13 cellular contexts compared by ENCODE assay signal in genomic region chr6:157645201-157645795, GRCh38.
"Had no signal": no experiment of that assay in that cellular context is flagged by ENCODE, and none has a peak within 500 bp of the region (broad histone marks: within the 10 kb centered on the region; RNA-seq: fewer than 3 reads in every experiment).

No MANE protein-coding gene starts in this region.

- H3K9me3 ChIP-seq: ascending aorta, breast epithelium, tibial nerve, vagina had no signal

- ATAC-seq: left colon, T-helper 17 cell had no signal

- H3K27me3 Mint-ChIP-seq: activated B cell treated with CpG ODN at 0.5 μM for 24 hours, T-helper 17 cell had no signal

- H3K36me3 ChIP-seq: breast epithelium, vagina had no signal

- H3K27ac Mint-ChIP-seq: activated B cell treated with CpG ODN at 0.5 μM for 24 hours; activated T-helper 1 cell treated with anti-CD3 and anti-CD28 coated beads, Interleukin-12 subunit alpha, Interleukin-12 subunit beta, Interleukin-2, Interleukin-4 antibody, amounts not matched to agents 30 ng/mL and 10 ng/mL and 1 ng/mL, durations not matched to agents 14 hours and 24 hours and 36 hours; T-helper 17 cell had no signal

- H3K9me3 Mint-ChIP-seq: activated B cell treated with CpG ODN at 0.5 μM for 24 hours; activated T-helper 1 cell treated with anti-CD3 and anti-CD28 coated beads, Interleukin-12 subunit alpha, Interleukin-12 subunit beta, Interleukin-2, Interleukin-4 antibody, amounts not matched to agents 30 ng/mL and 10 ng/mL and 1 ng/mL, durations not matched to agents 14 hours and 24 hours and 36 hours had no signal

- H3K4me3 ChIP-seq: ascending aorta, breast epithelium, lung, tibial nerve, vagina had no signal

- H3K27ac ChIP-seq: ascending aorta, breast epithelium, vagina had no signal

- H3K4me3 Mint-ChIP-seq: activated B cell treated with CpG ODN at 0.5 μM for 24 hours; activated T-helper 1 cell treated with anti-CD3 and anti-CD28 coated beads, Interleukin-12 subunit alpha, Interleukin-12 subunit beta, Interleukin-2, Interleukin-4 antibody, amounts not matched to agents 30 ng/mL and 10 ng/mL and 1 ng/mL, durations not matched to agents 14 hours and 24 hours and 36 hours; T-helper 17 cell had no signal

- H3K4me1 ChIP-seq: breast epithelium had no signal

- H3K27me3 ChIP-seq: ascending aorta, breast epithelium, tibial nerve, vagina had no signal

- DNase-seq: activated B cell treated with CpG ODN at 0.5 μM for 24 hours; activated naive CD4-positive, alpha-beta T cell treated with Interleukin-2 at 50 U/mL for 16 hours; left colon; posterior cingulate gyrus; stimulated activated CD4-positive, alpha-beta T cell treated with anti-CD3 and anti-CD28 coated beads, Interleukin-2, amount 100 ng/mL, for 48 hours; stimulated activated naive CD4-positive, alpha-beta T cell treated with Interleukin-2 at 50 U/mL for 16 hours; T-helper 17 cell had no signal
